9 cellular contexts compared by ENCODE assay signal in genomic region chr11:62104816-62105610, GRCh38. TPM values are rescaled to one million over a fixed set of nuclear protein-coding genes. Genes with fewer than 3 reads are reported as not detected.
DNase-seq lines count a peak whose midpoint lies in the region.
"Had no signal": no experiment of that assay in that cellular context is flagged by ENCODE, and none has a peak within 500 bp of the region (broad histone marks: within the 10 kb centered on the region; RNA-seq: fewer than 3 reads in every experiment).

No MANE protein-coding gene starts in this region.

- no peaks in the 10 kb centered on the region for H3K27me3 Mint-ChIP-seq in IgD-negative memory B cell
- no peaks in the 10 kb centered on the region for H3K27me3 Mint-ChIP-seq in stimulated activated naive CD8-positive, alpha-beta T cell treated with anti-CD3 and anti-CD28 coated beads, Interleukin-15, Interleukin-2, amounts not matched to agents 100 ng/mL and 50 ng/mL, for 24 hours

- DNase-seq in inferior parietal cortex (ENCODE audit: extremely low spot score) (peak; percentile 48), cerebellar cortex (ENCODE audit: low spot score) (no peak), NCI-H526 treated with DMSO at 0.1 percent for 48 hours (lab: John Stamatoyannopoulos, UW) (no peak), occipital lobe (lab: John Stamatoyannopoulos, UW) (no peak)
- DNase-seq in stimulated activated CD8-positive, alpha-beta memory T cell treated with anti-CD3 and anti-CD28 coated beads, Interleukin-4, amount 100 ng/mL, for 48 hours, result no peak
- DNase-seq: NCI-H1694 treated with DMSO at 0.1 percent for 48 hours had no signal

- H3K9me3 Mint-ChIP-seq in IgD-negative memory B cell, result no peaks in the 10 kb centered on the region
- H3K9me3 Mint-ChIP-seq in stimulated activated naive CD8-positive, alpha-beta T cell treated with anti-CD3 and anti-CD28 coated beads, Interleukin-15, Interleukin-2, amounts not matched to agents 100 ng/mL and 50 ng/mL, for 24 hours, result peaks cover 6% of the 10 kb centered on the region

- H3K27ac ChIP-seq in angular gyrus (ENCODE audit: low read depth, low read length), result peak overlapping the region; percentile 44

- H3K4me3 Mint-ChIP-seq in IgD-negative memory B cell, result peak overlapping the region in 2 of 4 donors; percentile 39 to 46
- H3K4me3 Mint-ChIP-seq in stimulated activated naive CD8-positive, alpha-beta T cell treated with anti-CD3 and anti-CD28 coated beads, Interleukin-15, Interleukin-2, amounts not matched to agents 100 ng/mL and 50 ng/mL, for 24 hours, result peak overlapping the region; percentile 30

- H3K36me3 Mint-ChIP-seq in IgD-negative memory B cell, result no peaks in the 10 kb centered on the region
- no peaks in the 10 kb centered on the region for H3K36me3 Mint-ChIP-seq in stimulated activated naive CD8-positive, alpha-beta T cell treated with anti-CD3 and anti-CD28 coated beads, Interleukin-15, Interleukin-2, amounts not matched to agents 100 ng/mL and 50 ng/mL, for 24 hours (ENCODE audit: low read depth)

- H3K4me1 Mint-ChIP-seq in IgD-negative memory B cell, result peaks cover 0 to 6% (median 2%) of the 10 kb centered on the region in 3 donors
- peaks cover 18% of the 10 kb centered on the region for H3K4me1 Mint-ChIP-seq in stimulated activated naive CD8-positive, alpha-beta T cell treated with anti-CD3 and anti-CD28 coated beads, Interleukin-15, Interleukin-2, amounts not matched to agents 100 ng/mL and 50 ng/mL, for 24 hours (ENCODE audit: low read depth)

- peak overlapping the region in 2 of 3 donors; percentile 21 to 73 for H3K27ac Mint-ChIP-seq in IgD-negative memory B cell
- peak overlapping the region; percentile 16 for H3K27ac Mint-ChIP-seq in stimulated activated naive CD8-positive, alpha-beta T cell treated with anti-CD3 and anti-CD28 coated beads, Interleukin-15, Interleukin-2, amounts not matched to agents 100 ng/mL and 50 ng/mL, for 24 hours

RNA-seq across cellular contexts. Expression of gene INCENP, which starts 18.8 kb away (rescaled TPM):
- polyA plus RNA-seq in IgD-negative memory B cell, result 2.8 TPM
- 25.1 TPM for total RNA-seq in occipital lobe
